ENCODE assay signal across 8 cellular contexts in the genomic region with DNA sequence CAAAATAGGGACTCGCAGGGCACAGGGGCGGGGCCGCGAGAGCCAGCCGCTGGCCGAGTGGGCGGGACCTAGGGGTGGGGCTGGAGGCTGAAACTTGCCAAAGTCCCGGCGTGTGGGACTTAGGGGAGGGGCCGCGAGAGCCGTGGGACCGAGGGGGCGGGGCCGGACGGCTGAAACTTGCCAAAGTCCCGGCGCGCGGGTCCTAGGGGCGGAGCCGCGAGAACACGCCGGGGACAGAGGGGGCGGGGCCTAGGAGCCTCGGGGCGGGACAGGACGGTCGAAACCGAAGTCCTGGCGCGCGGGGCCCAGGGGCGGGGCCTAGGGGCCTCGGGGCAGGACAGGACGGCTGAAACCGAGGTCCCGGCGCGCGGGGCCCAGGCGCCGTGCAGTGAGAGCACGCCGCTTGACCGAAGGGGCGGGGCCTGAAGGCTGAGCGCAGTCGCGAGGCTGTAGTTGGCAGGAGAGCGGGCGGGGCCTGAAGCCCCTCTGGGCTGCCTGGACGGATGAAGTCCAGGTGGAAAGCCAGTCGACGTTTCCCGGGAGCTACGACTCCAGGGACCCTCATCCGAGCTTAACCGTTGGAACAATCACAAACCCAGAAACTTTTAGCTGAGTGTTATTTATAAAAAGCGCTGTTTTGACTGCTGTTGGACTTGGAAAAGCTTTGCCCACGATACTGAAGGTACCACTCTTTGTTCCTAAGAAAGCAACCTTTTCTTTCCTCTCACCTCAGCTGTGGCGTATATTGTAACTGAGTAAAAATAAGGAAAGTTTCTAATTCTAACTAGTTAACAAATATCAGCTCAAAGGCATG. TPM values are rescaled to one million over a fixed set of nuclear protein-coding genes. Genes with fewer than 3 reads are reported as not detected.
DNase-seq lines count a peak whose midpoint lies in the region; TF ChIP-seq lines count a peak whose summit lies in the region.

No MANE protein-coding gene starts in this region.

- POLR2A ChIA-PET in RWPE1 (lab: Yijun Ruan, JAX; ENCODE audit: low non-redundant PET) = no interaction called here

- peaks cover 56% of the 10 kb centered on the region for H3K4me1 Mint-ChIP-seq in nephron progenitor cell
- H3K4me1 Mint-ChIP-seq in stimulated activated naive CD8-positive, alpha-beta T cell treated with anti-CD3 and anti-CD28 coated beads, Interleukin-15, Interleukin-2, amounts not matched to agents 100 ng/mL and 50 ng/mL, for 24 hours (ENCODE audit: low read depth) = peaks cover 30% of the 10 kb centered on the region

- no peak overlapping the region for H3K27ac Mint-ChIP-seq in nephron progenitor cell
- peak overlapping the region; percentile 85 for H3K27ac Mint-ChIP-seq in stimulated activated naive CD8-positive, alpha-beta T cell treated with anti-CD3 and anti-CD28 coated beads, Interleukin-15, Interleukin-2, amounts not matched to agents 100 ng/mL and 50 ng/mL, for 24 hours

- H3K36me3 Mint-ChIP-seq in nephron progenitor cell (ENCODE audit: low read depth) = peaks cover 12% of the 10 kb centered on the region
- H3K36me3 Mint-ChIP-seq in stimulated activated naive CD8-positive, alpha-beta T cell treated with anti-CD3 and anti-CD28 coated beads, Interleukin-15, Interleukin-2, amounts not matched to agents 100 ng/mL and 50 ng/mL, for 24 hours (ENCODE audit: low read depth) = peaks cover 8% of the 10 kb centered on the region

- DNase-seq in EL (peak; percentile 98), GOT3 (lab: John Stamatoyannopoulos, UW) (peak; percentile 98), LHCN-M2 (ENCODE audit: low read depth) (peak; percentile 97), RWPE1 (ENCODE audit: low spot score) (peak; percentile 97), fibroblast of the conjunctiva (ENCODE audit: low read depth) (peak; percentile 98), nephron progenitor cell (peak; percentile 100)
- DNase-seq in activated T-helper 9 cell treated with anti-CD3 and anti-CD28 coated beads, Interleukin-2, amount 50 U/mL, for 16 hours (ENCODE audit: low read depth) = peak; percentile 99

- CTCF ChIA-PET in RWPE1 (lab: Yijun Ruan, JAX) = interaction anchor here (0.5 kb wide), 1 partner anchor 1121 kb away, joined by 3 read pairs; no protein-coding TSS in a partner anchor

- peak overlapping the region; percentile 85 for H3K4me3 Mint-ChIP-seq in nephron progenitor cell
- peak overlapping the region; percentile 95 for H3K4me3 Mint-ChIP-seq in stimulated activated naive CD8-positive, alpha-beta T cell treated with anti-CD3 and anti-CD28 coated beads, Interleukin-15, Interleukin-2, amounts not matched to agents 100 ng/mL and 50 ng/mL, for 24 hours

- peak overlapping the region; percentile 99 for H3K27ac ChIP-seq in RWPE1

- no peak for TF ChIP-seq CTCF in RWPE1 (conservative IDR thresholded peaks at IDR 0.05; ENCODE audit: low read depth)
- TF ChIP-seq CTCF in nephron progenitor cell (IDR thresholded peaks at IDR 0.05) = no peak

- peaks cover 7% of the 10 kb centered on the region for H3K27me3 Mint-ChIP-seq in nephron progenitor cell (ENCODE audit: low read depth, poor library complexity)
- H3K27me3 Mint-ChIP-seq in stimulated activated naive CD8-positive, alpha-beta T cell treated with anti-CD3 and anti-CD28 coated beads, Interleukin-15, Interleukin-2, amounts not matched to agents 100 ng/mL and 50 ng/mL, for 24 hours = peaks cover 11% of the 10 kb centered on the region

- peaks cover 11% of the 10 kb centered on the region for H3K9me3 Mint-ChIP-seq in nephron progenitor cell
- H3K9me3 Mint-ChIP-seq in stimulated activated naive CD8-positive, alpha-beta T cell treated with anti-CD3 and anti-CD28 coated beads, Interleukin-15, Interleukin-2, amounts not matched to agents 100 ng/mL and 50 ng/mL, for 24 hours = no peaks in the 10 kb centered on the region

RNA-seq across cellular contexts. Expression of gene BARD1, which starts 0.5 kb away (rescaled TPM):
- 23.2 and 23.5 TPM in 2 replicates for total RNA-seq in LHCN-M2 (2014; rRNA removed)
- 7.1 TPM for polyA plus RNA-seq in LHCN-M2 (2012)

Comparison
In these comparisons a context has a peak if more than half of its experiments do, and no peak if none do; other contexts are left out.
1. Peak in every context shown above with its lines: DNase-seq and H3K27ac ChIP-seq.